ENCODE assay signal across 8 cellular contexts in the genomic region with DNA sequence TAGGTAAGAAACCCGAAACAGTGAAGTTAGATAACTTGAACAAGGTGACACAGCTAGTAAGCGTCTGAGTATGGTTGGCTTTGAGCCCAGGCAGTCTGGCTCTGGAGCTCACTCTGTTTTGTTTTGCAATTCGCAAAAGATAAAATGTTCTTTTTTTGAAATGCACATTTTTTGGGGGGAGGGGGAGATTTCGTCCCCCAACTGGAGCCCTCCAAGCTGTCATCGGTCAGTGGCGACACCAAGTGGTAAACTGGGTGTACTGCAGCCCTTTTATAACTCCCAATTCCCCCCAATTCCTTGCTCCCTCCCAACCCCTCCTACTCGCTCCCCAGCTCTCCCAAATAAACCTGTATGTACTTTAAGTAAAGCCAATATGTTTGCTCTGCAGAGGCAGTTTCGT. TPM values are rescaled to one million over a fixed set of nuclear protein-coding genes. Genes with fewer than 3 reads are reported as not detected.
A peak's percentile ranks its signal among the peaks of the same experiment; 100 is the strongest.
DNase-seq lines count a peak whose midpoint lies in the region; ATAC-seq, FAIRE-seq and TF ChIP-seq lines count a peak whose summit lies in the region.

No MANE protein-coding gene starts in this region.

- no peaks in the 10 kb centered on the region for H3K9me3 Mint-ChIP-seq in activated T-cell treated with anti-CD3 and anti-CD28 coated beads, Interleukin-2, amount 50 U/mL, for 4 hours

- H3K27me3 Mint-ChIP-seq in activated T-cell treated with anti-CD3 and anti-CD28 coated beads, Interleukin-2, amount 50 U/mL, for 4 hours (ENCODE audit: low read depth), result no peaks in the 10 kb centered on the region

- H3K36me3 Mint-ChIP-seq in activated T-cell treated with anti-CD3 and anti-CD28 coated beads, Interleukin-2, amount 50 U/mL, for 4 hours (ENCODE audit: insufficient read depth), result peaks cover under 1% of the 10 kb centered on the region

- H3K27ac ChIP-seq in heart right ventricle, result no peak overlapping the region

- FAIRE-seq in RCC 7860 (lab: Jason Lieb, UNC), result no peak

- H3K9me3 ChIP-seq in Loucy (ENCODE audit: insufficient read depth, low read depth, low read length) (no peaks in the 10 kb centered on the region), heart right ventricle (no peaks in the 10 kb centered on the region)

- H3K4me1 ChIP-seq in Loucy (ENCODE audit: insufficient read depth, low read length, poor library complexity, severe bottlenecking) (no peaks in the 10 kb centered on the region), heart right ventricle (peaks cover 0 to 22% (median 5%) of the 10 kb centered on the region in 9 donors)

- H4K20me1 ChIP-seq in Loucy (ENCODE audit: insufficient read depth, low read length, poor library complexity, severe bottlenecking), result no peaks in the 10 kb centered on the region

- H3K79me2 ChIP-seq in Loucy (ENCODE audit: insufficient read depth, low read length), result no peaks in the 10 kb centered on the region

- DNase-seq in NCI-H2081 (lab: John Stamatoyannopoulos, UW) (peak; percentile 21 to 34), NCI-H2081 treated with DMSO at 0.1 percent for 48 hours (lab: John Stamatoyannopoulos, UW) (no peak), heart right ventricle (peak; percentile 8 to 29), NCI-H774 (lab: John Stamatoyannopoulos, UW) (no peak), RCC 7860 (ENCODE audit: low spot score) (no peak)
- peak; percentile 9 for DNase-seq in activated T-cell treated with anti-CD3 and anti-CD28 coated beads, Interleukin-2, amount 50 U/mL, for 4 hours
- DNase-seq in stimulated activated CD4-positive, alpha-beta T cell treated with anti-CD3 and anti-CD28 coated beads, Interleukin-15, amount 100 ng/mL, for 24 hours, result peak; percentile 19

- H3K4me2 ChIP-seq in Loucy (ENCODE audit: low read depth, low read length, poor library complexity, severe bottlenecking), result peak overlapping the region; percentile 51

- no peaks in the 10 kb centered on the region for H3F3A ChIP-seq in Loucy (ENCODE audit: low read depth)

- H3K36me3 ChIP-seq in Loucy (ENCODE audit: insufficient read depth, low read length) (no peaks in the 10 kb centered on the region), heart right ventricle (no peaks in the 10 kb centered on the region)

- H3K9me2 ChIP-seq in Loucy (replicated peaks; ENCODE audit: low read depth, low read length), result no peaks in the 10 kb centered on the region

- WGBS in heart right ventricle, 2 donors, result 5 to 14% methylated on average over 8 of the region's 8 CpGs

- H3K9ac ChIP-seq in Loucy (ENCODE audit: low read depth, low read length, poor library complexity, severe bottlenecking), result no peak overlapping the region

- H2AFZ ChIP-seq in Loucy (ENCODE audit: low read length), result no peak overlapping the region

- H3K4me3 ChIP-seq in Loucy (ENCODE audit: low read length, poor library complexity, severe bottlenecking) (no peak overlapping the region), heart right ventricle (no peak overlapping the region)

- H3K4me1 Mint-ChIP-seq in activated T-cell treated with anti-CD3 and anti-CD28 coated beads, Interleukin-2, amount 50 U/mL, for 4 hours (ENCODE audit: low read depth), result peaks cover 5% of the 10 kb centered on the region

- no peaks in the 10 kb centered on the region for H3K27me3 ChIP-seq in Loucy (ENCODE audit: insufficient read depth, low read length, poor library complexity, severe bottlenecking)
- peaks cover 0 to 15% (median 0%) of the 10 kb centered on the region in 7 donors for H3K27me3 ChIP-seq in heart right ventricle

- TF ChIP-seq CTCF in Loucy (conservative IDR thresholded peaks at IDR 0.05; ENCODE audit: low read length), result peak; percentile 70
- peak; percentile 65 to 84 (median 72) for TF ChIP-seq CTCF in heart right ventricle (IDR thresholded peaks at IDR 0.05)

- intact Hi-C loops in heart right ventricle (cut with DNase I), result loop anchor here (5.0 to 10.0 kb wide), 11 partner anchors 42 to 763 kb away; a partner anchor contains a TSS

- no peak for ATAC-seq in activated T-cell treated with anti-CD3 and anti-CD28 coated beads, Interleukin-2, amount 50 U/mL, for 4 hours
- ATAC-seq in heart right ventricle, result no peak

- no peak overlapping the region for H3K4me3 Mint-ChIP-seq in activated T-cell treated with anti-CD3 and anti-CD28 coated beads, Interleukin-2, amount 50 U/mL, for 4 hours

RNA-seq across cellular contexts. Expression of a gene that starts 2.8 kb away (rescaled TPM):
- total RNA-seq in activated T-cell treated with anti-CD3 and anti-CD28 coated beads, Interleukin-2, amount 50 U/mL, for 4 hours, result 1 to 10 TPM; 3.0 to 4.4 (median 3.2) TPM
- total RNA-seq in heart right ventricle, result 1 to 10 TPM in 8 of 10 donors, under 1 TPM in 2; 0.83 to 3.6 (median 1.6) TPM
- polyA plus RNA-seq in heart right ventricle, result 1 to 10 TPM; 1.2 to 1.8 TPM

RNA-seq across cellular contexts. Expression of a gene that starts 40.3 kb away (rescaled TPM):
- total RNA-seq in activated T-cell treated with anti-CD3 and anti-CD28 coated beads, Interleukin-2, amount 50 U/mL, for 4 hours, result 1 to 10 TPM; 1.1 to 1.6 (median 1.1) TPM
- 1 to 10 TPM; 1.8 to 2.9 (median 2.0) TPM for total RNA-seq in heart right ventricle
- polyA plus RNA-seq in heart right ventricle, result 1 to 10 TPM in 1 of 2 donors, under 1 TPM in 1; 0.95 to 1.7 TPM

Comparison
In these comparisons a context has a peak if more than half of its experiments do, and no peak if none do; other contexts are left out.
1. DNase-seq: peak in NCI-H2081 (2 of 2), activated T-cell treated with anti-CD3 and anti-CD28 coated beads, Interleukin-2, amount 50 U/mL, for 4 hours (single experiment), heart right ventricle (2 of 2) and stimulated activated CD4-positive, alpha-beta T cell treated with anti-CD3 and anti-CD28 coated beads, Interleukin-15, amount 100 ng/mL, for 24 hours (single experiment); none in NCI-H2081 treated with DMSO at 0.1 percent for 48 hours (single experiment), NCI-H774 (single experiment) and RCC 7860 (single experiment).